8 cellular contexts compared by ENCODE assay signal in the genomic region with DNA sequence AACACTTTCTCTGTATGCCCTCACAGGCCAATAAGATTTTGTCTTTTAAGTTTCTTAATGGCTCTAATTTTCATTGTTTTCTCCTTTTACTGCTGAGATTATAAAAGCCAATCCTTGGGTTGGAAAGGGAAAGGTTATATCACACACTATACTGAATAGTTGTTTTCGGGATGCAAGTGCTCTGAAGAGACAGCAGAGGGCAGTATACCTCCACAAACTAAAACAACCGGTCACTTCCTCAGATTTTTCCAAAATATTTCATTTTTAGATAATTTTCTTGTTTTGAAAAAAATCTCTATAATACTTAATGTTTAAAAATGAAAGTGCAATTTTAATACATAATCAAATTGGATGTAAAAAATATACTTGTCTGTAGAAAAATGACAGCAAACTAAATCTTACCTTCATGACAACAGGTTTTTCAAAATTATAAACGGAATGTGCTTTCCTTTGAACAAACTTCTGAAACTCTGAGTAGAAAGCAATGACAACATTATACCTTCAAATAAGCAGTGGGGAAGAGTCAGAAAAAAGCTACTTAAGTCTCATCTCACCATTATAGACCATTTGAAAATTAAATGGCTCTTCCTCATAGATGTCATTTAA.
DNase-seq lines count a peak whose midpoint lies in the region; ATAC-seq and TF ChIP-seq lines count a peak whose summit lies in the region.

No MANE protein-coding gene starts in this region.

- H3K4me1 ChIP-seq in parathyroid adenoma = no peaks in the 10 kb centered on the region

- peaks cover 2% of the 10 kb centered on the region; the same call in 1 of the 2 replicates for H3K36me3 ChIP-seq in GM06990 (ENCODE audit: control insufficient read depth, insufficient read depth, low read length)
- H3K36me3 ChIP-seq in parathyroid adenoma (ENCODE audit: control insufficient read depth, insufficient read depth, low read length) = no peaks in the 10 kb centered on the region

- H3K27ac ChIP-seq in 22Rv1 = no peak overlapping the region
- no peak overlapping the region for H3K27ac ChIP-seq in parathyroid adenoma

- no peak for DNase-seq in GM06990 (ENCODE audit: extremely low read depth, insufficient read length)
- DNase-seq in SK-MEL-5 (ENCODE audit: low read depth, low spot score) = peak; percentile 57
- DNase-seq in fibroblast of pulmonary artery (ENCODE audit: low read depth) = peak; percentile 58
- no peak for DNase-seq in NCI-H128 (lab: John Stamatoyannopoulos, UW; ENCODE audit: unreplicated experiment)

- no peak overlapping the region for H3K9ac ChIP-seq in parathyroid adenoma

- H3K79me2 ChIP-seq in parathyroid adenoma = no peaks in the 10 kb centered on the region

- no peak overlapping the region for H3K4me3 ChIP-seq in GM06990 (replicated peaks; ENCODE audit: low read depth, low read length)
- no peak overlapping the region for H3K4me3 ChIP-seq in fibroblast of pulmonary artery (replicated peaks; ENCODE audit: low read depth, low read length)
- no peak overlapping the region for H3K4me3 ChIP-seq in parathyroid adenoma (ENCODE audit: low read depth, low read length)

- ATAC-seq in HG03439 (IDR thresholded peaks at IDR 0.05; ENCODE audit: unreplicated experiment) (peak; percentile 69), GM18517 (IDR thresholded peaks at IDR 0.05; ENCODE audit: unreplicated experiment) (no peak)

- H2AFZ ChIP-seq in parathyroid adenoma = no peak overlapping the region

- H3K27me3 ChIP-seq in GM06990 (replicated peaks; ENCODE audit: control insufficient read depth, insufficient read depth, low read length) (no peaks in the 10 kb centered on the region), parathyroid adenoma (ENCODE audit: control insufficient read depth, insufficient read depth, low read length) (no peaks in the 10 kb centered on the region)

- TF ChIP-seq CTCF in 22Rv1 (IDR thresholded peaks at IDR 0.05) (peak; percentile 72), GM06990 (IDR thresholded peaks at IDR 0.05; ENCODE audit: insufficient read depth, low read length, poor library complexity, severe bottlenecking) (peak; percentile 80), fibroblast of pulmonary artery (IDR thresholded peaks at IDR 0.05; ENCODE audit: low read length, missing control alignments) (peak; percentile 88), parathyroid adenoma (IDR thresholded peaks at IDR 0.05) (peak; percentile 84)

- H3K9me3 ChIP-seq in parathyroid adenoma (ENCODE audit: control insufficient read depth, low read length) = no peaks in the 10 kb centered on the region

- no peak overlapping the region for H3K4me2 ChIP-seq in parathyroid adenoma (ENCODE audit: low read length)

- in situ Hi-C loops in SK-MEL-5 (cut with HindIII; ENCODE audit: low pct_unique_long_range_greater_than_20kb, low sequenced_read_pairs) = no loop called here

Comparison
In these comparisons a context has a peak if more than half of its experiments do, and no peak if none do; other contexts are left out.
1. DNase-seq: peak in SK-MEL-5 (single experiment) and fibroblast of pulmonary artery (single experiment); none in GM06990 (single experiment) and NCI-H128 (single experiment).
2. Peak in every context shown above with its lines, with median percentiles within 50 percentile points of each other: CTCF ChIP-seq.